In genomic region chr1:2392686-2393085, GRCh38 we compare ENCODE assay signal across 9 cellular contexts. TPM values are rescaled to one million over a fixed set of nuclear protein-coding genes. Genes with fewer than 3 reads are reported as not detected.
DNase-seq lines count a peak whose midpoint lies in the region; ATAC-seq and TF ChIP-seq lines count a peak whose summit lies in the region.
"Had no signal": no experiment of that assay in that cellular context is flagged by ENCODE, and none has a peak within 500 bp of the region (broad histone marks: within the 10 kb centered on the region; RNA-seq: fewer than 3 reads in every experiment).

No MANE protein-coding gene starts in this region.

- H3K36me3 ChIP-seq in lung (ENCODE audit: control insufficient read depth in 2 of 2, insufficient read depth in 2 of 2, low read length in 2 of 2) = peaks cover 10 to 27% of the 10 kb centered on the region in 2 donors

- H3K9me3 Mint-ChIP-seq in activated naive CD4-positive, alpha-beta T cell treated with anti-CD3 and anti-CD28 coated beads, Interleukin-2, amount 10 ng/mL, durations not matched to agents 7 days and 5 days = no peaks in the 10 kb centered on the region
- H3K9me3 Mint-ChIP-seq in type B pancreatic cell = no peaks in the 10 kb centered on the region

- peak overlapping the region; percentile 81 for H3K4me3 Mint-ChIP-seq in activated naive CD4-positive, alpha-beta T cell treated with anti-CD3 and anti-CD28 coated beads, Interleukin-2, amount 10 ng/mL, durations not matched to agents 7 days and 5 days
- H3K4me3 Mint-ChIP-seq in type B pancreatic cell = peak overlapping the region; percentile 92

- DNase-seq in activated naive CD4-positive, alpha-beta T cell treated with anti-CD3 and anti-CD28 coated beads, Interleukin-2, amount 10 ng/mL, durations not matched to agents 7 days and 5 days = no peak
- no peak for DNase-seq in activated naive CD4-positive, alpha-beta T cell (lab: John Stamatoyannopoulos, UW)
- DNase-seq in astrocyte of the cerebellum (ENCODE audit: low read depth) = no peak
- DNase-seq in lung (ENCODE audit: low spot score) = no peak
- no peak for DNase-seq in type B pancreatic cell (ENCODE audit: extremely low spot score, unreplicated experiment)
- DNase-seq in GM03348 (ENCODE audit: low spot score) = no peak
- DNase-seq in NCI-H2227 (lab: John Stamatoyannopoulos, UW; ENCODE audit: unreplicated experiment) = no peak
- DNase-seq: activated CD8-positive, alpha-beta memory T cell treated with anti-CD3 and anti-CD28 coated beads for 24 hours had no signal

- peak overlapping the region; percentile 88 for H3K27ac Mint-ChIP-seq in activated naive CD4-positive, alpha-beta T cell treated with anti-CD3 and anti-CD28 coated beads, Interleukin-2, amount 10 ng/mL, durations not matched to agents 7 days and 5 days
- H3K27ac Mint-ChIP-seq in type B pancreatic cell = peak overlapping the region; percentile 94

- in situ Hi-C loops in astrocyte of the cerebellum (cut with HindIII; ENCODE audit: low sequenced_read_pairs) = no loop called here

- peak overlapping the region; percentile 94 for H3K4me3 ChIP-seq in astrocyte of the cerebellum (ENCODE audit: low read depth, low read length)
- H3K4me3 ChIP-seq in lung = peak overlapping the region; percentile 80

- ATAC-seq in lung (ENCODE audit: insufficient read depth, low FRiP score) = no peak
- no peak for ATAC-seq in GM21529 (IDR thresholded peaks at IDR 0.05; ENCODE audit: unreplicated experiment)

- CTCF ChIA-PET in activated naive CD4-positive, alpha-beta T cell treated with anti-CD3 and anti-CD28 coated beads, Interleukin-2, amount 10 ng/mL, durations not matched to agents 7 days and 5 days (lab: Charles Lee) = interaction anchor here (3.8 kb wide), 1 partner anchor 12 kb away, joined by 19 read pairs; no protein-coding TSS in a partner anchor

- peaks cover 49% of the 10 kb centered on the region for H3K4me1 Mint-ChIP-seq in activated naive CD4-positive, alpha-beta T cell treated with anti-CD3 and anti-CD28 coated beads, Interleukin-2, amount 10 ng/mL, durations not matched to agents 7 days and 5 days
- peaks cover 25% of the 10 kb centered on the region for H3K4me1 Mint-ChIP-seq in type B pancreatic cell (ENCODE audit: unreplicated experiment)

- peaks cover 0 to 13% of the 10 kb centered on the region in 2 donors for H3K4me1 ChIP-seq in lung (ENCODE audit: control insufficient read depth in 2 of 2, insufficient read depth in 2 of 2, low read length in 2 of 2)

- H3K27me3 Mint-ChIP-seq in activated naive CD4-positive, alpha-beta T cell treated with anti-CD3 and anti-CD28 coated beads, Interleukin-2, amount 10 ng/mL, durations not matched to agents 7 days and 5 days = no peaks in the 10 kb centered on the region
- H3K27me3 Mint-ChIP-seq in type B pancreatic cell = no peaks in the 10 kb centered on the region

- WGBS in lung, 2 donors = 63 to 68% methylated on average over 16 of the region's 16 CpGs

- H3K9me3 ChIP-seq in lung (ENCODE audit: control insufficient read depth in 2 of 2, insufficient read depth in 1 of 2, low read length in 1 of 2) = no peaks in the 10 kb centered on the region

- TF ChIP-seq CTCF in astrocyte of the cerebellum (IDR thresholded peaks at IDR 0.05; ENCODE audit: low read depth, low read length, missing control alignments) (no peak), lung (IDR thresholded peaks at IDR 0.05; ENCODE audit: control extremely low read depth, extremely low read depth) (no peak), type B pancreatic cell (conservative IDR thresholded peaks at IDR 0.05) (no peak)

- H3K27ac ChIP-seq in lung (ENCODE audit: low read depth in 1 of 2, low read length in 1 of 2) = peak overlapping the region in 1 of 2 donors; percentile 37

- H3K36me3 Mint-ChIP-seq in activated naive CD4-positive, alpha-beta T cell treated with anti-CD3 and anti-CD28 coated beads, Interleukin-2, amount 10 ng/mL, durations not matched to agents 7 days and 5 days = peaks cover 39% of the 10 kb centered on the region
- H3K36me3 Mint-ChIP-seq in type B pancreatic cell = peaks cover 7% of the 10 kb centered on the region

- H3K27me3 ChIP-seq in lung (ENCODE audit: control insufficient read depth, insufficient read depth) = no peaks in the 10 kb centered on the region

RNA-seq across cellular contexts. Expression of gene RER1, which starts 1.0 kb away (rescaled TPM):
- total RNA-seq in lung = 100 to 1,000 TPM in 1 of 2 donors, 10 to 100 TPM in 1; 79.7 to 134 TPM
- 10 to 100 TPM; 71.7 to 96.1 TPM for polyA plus RNA-seq in lung
- 126 and 174 TPM in 2 replicates for total RNA-seq in type B pancreatic cell (ENCODE audit: low replicate concordance)

RNA-seq across cellular contexts. Expression of gene MORN1, which starts 1.3 kb away (rescaled TPM):
- 10 to 100 TPM; 20.7 to 23.9 TPM for total RNA-seq in lung
- polyA plus RNA-seq in lung = 1 to 10 TPM; 5.2 to 7.2 TPM
- total RNA-seq in type B pancreatic cell (ENCODE audit: low replicate concordance) = 17.7 and 27.5 TPM in 2 replicates

RNA-seq across cellular contexts. Expression of gene PEX10, which starts 19.7 kb away (rescaled TPM):
- total RNA-seq in lung (10 to 100 TPM; 15.7 to 25.4 TPM), type B pancreatic cell (ENCODE audit: low replicate concordance) (26.7 and 27.3 TPM in 2 replicates)
- 10 to 100 TPM; 19.4 to 21.6 TPM for polyA plus RNA-seq in lung
